Comparison of ENCODE assay signal across 18 cellular contexts in the genomic region with DNA sequence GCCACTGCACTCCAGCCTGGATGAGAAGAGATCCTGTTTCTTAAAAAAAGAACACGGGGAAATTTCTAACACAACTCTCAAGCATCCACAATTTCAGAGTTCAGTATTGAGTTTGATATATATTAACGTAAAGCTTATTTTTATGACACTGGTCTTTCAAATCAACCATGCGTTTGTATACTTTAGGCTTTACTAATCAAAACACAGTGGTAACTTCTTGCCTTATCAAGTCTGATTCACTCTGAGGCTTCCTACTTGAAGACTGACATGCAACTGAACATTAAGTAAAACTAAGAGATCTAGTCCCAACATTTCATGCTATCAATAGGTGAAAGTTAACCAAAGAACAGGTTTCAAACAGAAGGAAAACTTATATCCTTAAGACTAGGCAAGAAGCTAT. TPM values are rescaled to one million over a fixed set of nuclear protein-coding genes. Genes with fewer than 3 reads are reported as not detected.
A peak's percentile ranks its signal among the peaks of the same experiment; 100 is the strongest.
DNase-seq lines count a peak whose midpoint lies in the region; ATAC-seq and TF ChIP-seq lines count a peak whose summit lies in the region.
"Had no signal": no experiment of that assay in that cellular context is flagged by ENCODE, and none has a peak within 500 bp of the region (broad histone marks: within the 10 kb centered on the region; RNA-seq: fewer than 3 reads in every experiment).

No MANE protein-coding gene starts in this region.

- no peak overlapping the region for H3K4me2 ChIP-seq in GM23338
- H3K4me2 ChIP-seq in trophoblast cell (ENCODE audit: low read length): no peak overlapping the region
- no peak overlapping the region for H3K4me2 ChIP-seq in mesendoderm (ENCODE audit: low read length)
- H3K4me2 ChIP-seq: BLaER1 had no signal

- H3K9me3 Mint-ChIP-seq in GM23338: no peaks in the 10 kb centered on the region
- H3K9me3 Mint-ChIP-seq: CD4-positive, alpha-beta T cell; IgD-negative memory B cell had no signal

- intact Hi-C loops in posterior cingulate gyrus (cut with DNase I): no loop called here

- H4K8ac ChIP-seq in trophoblast cell (ENCODE audit: low read depth, low read length) (no peak overlapping the region), mesendoderm (ENCODE audit: low read depth, low read length) (no peak overlapping the region)

- H3K27ac ChIP-seq in GM23338 (ENCODE audit: low read depth): no peak overlapping the region
- no peak overlapping the region for H3K27ac ChIP-seq in trophoblast cell (ENCODE audit: low read depth, low read length)
- no peak overlapping the region for H3K27ac ChIP-seq in mesendoderm (ENCODE audit: low read depth, low read length)
- H3K27ac ChIP-seq: BLaER1, Peyer's patch, SJCRH30 had no signal

- H3K27me3 ChIP-seq in GM23338 (ENCODE audit: insufficient read depth) (no peaks in the 10 kb centered on the region), adipocyte (replicated peaks; ENCODE audit: control insufficient read depth, insufficient read depth, low read length) (no peaks in the 10 kb centered on the region), trophoblast cell (ENCODE audit: insufficient read depth, low read length) (no peaks in the 10 kb centered on the region), mesendoderm (ENCODE audit: insufficient read depth, low read length, poor library complexity) (no peaks in the 10 kb centered on the region)
- H3K27me3 ChIP-seq: BLaER1, Peyer's patch, SJCRH30 had no signal

- no peak for DNase-seq in GM23338 (ENCODE audit: low spot score)
- DNase-seq in adipocyte (ENCODE audit: low read depth): peak; percentile 1
- peak; percentile 72 for DNase-seq in iris pigment epithelial cell (ENCODE audit: low read depth)
- DNase-seq in trophoblast cell: no peak
- no peak for DNase-seq in mesendoderm
- no peak for DNase-seq in posterior cingulate gyrus
- DNase-seq in DMS79 treated with DMSO at 0.1 percent for 48 hours (lab: John Stamatoyannopoulos, UW): no peak
- DNase-seq: ACHN; CD4-positive, alpha-beta T cell; COR-L47; MV-4-11; NCI-H1105 treated with DMSO at 0.1 percent for 48 hours; NCI-H2029 treated with DMSO at 0.1 percent for 48 hours; NCI-H345; Peyer's patch had no signal

- no peak for TF ChIP-seq CTCF in GM23338 (conservative IDR thresholded peaks at IDR 0.05; ENCODE audit: low read depth in 2 of 2)

- H3K4me3 ChIP-seq in GM23338 (no peak overlapping the region), adipocyte (ENCODE audit: low read length) (no peak overlapping the region), trophoblast cell (ENCODE audit: low read depth, low read length) (no peak overlapping the region), mesendoderm (ENCODE audit: low read length) (no peak overlapping the region)
- H3K4me3 ChIP-seq: BLaER1, Peyer's patch, SJCRH30 had no signal

- H3K9me3 ChIP-seq in adipocyte (ENCODE audit: control insufficient read depth, low read length): no peaks in the 10 kb centered on the region
- H3K9me3 ChIP-seq in trophoblast cell (ENCODE audit: insufficient read depth, low read depth, low read length): no peaks in the 10 kb centered on the region
- H3K9me3 ChIP-seq: BLaER1, Peyer's patch, SJCRH30 had no signal

- WGBS in trophoblast cell (ENCODE audit: extremely low coverage, insufficient coverage, insufficient read length): no CpG with 5 or more reads among the region's 3 CpGs
- WGBS in mesendoderm (ENCODE audit: extremely low coverage, insufficient coverage, low lambda C conversion rate): no CpG with 5 or more reads among the region's 3 CpGs

- no peaks in the 10 kb centered on the region for H3K36me3 Mint-ChIP-seq in GM23338 (ENCODE audit: low read depth)
- H3K36me3 Mint-ChIP-seq: IgD-negative memory B cell had no signal

- no peak overlapping the region for H2BK120ac ChIP-seq in trophoblast cell (ENCODE audit: insufficient read depth, low read length, poor library complexity)
- H2BK120ac ChIP-seq in mesendoderm (ENCODE audit: low read depth, low read length): no peak overlapping the region

- no peak overlapping the region for H4K91ac ChIP-seq in trophoblast cell (ENCODE audit: low read depth, low read length)

- no peak overlapping the region for H2BK15ac ChIP-seq in mesendoderm (replicated peaks; ENCODE audit: low read depth)

- no peak overlapping the region for H3K18ac ChIP-seq in trophoblast cell (ENCODE audit: low read length)
- no peak overlapping the region for H3K18ac ChIP-seq in mesendoderm (ENCODE audit: low read length)

- H4K20me1 ChIP-seq in GM23338 (replicated peaks; ENCODE audit: insufficient read depth): no peaks in the 10 kb centered on the region
- H4K20me1 ChIP-seq: BLaER1 had no signal

- H2AK5ac ChIP-seq in trophoblast cell (ENCODE audit: low read length) (no peak overlapping the region), mesendoderm (ENCODE audit: low read length) (no peak overlapping the region)

- no peak overlapping the region for H4K12ac ChIP-seq in trophoblast cell (ENCODE audit: low read depth, low read length)

- H3K14ac ChIP-seq in trophoblast cell (ENCODE audit: low read length): no peak overlapping the region

- no peaks in the 10 kb centered on the region for H3K9me2 ChIP-seq in GM23338 (ENCODE audit: insufficient read depth)

- H3K4me1 ChIP-seq in GM23338 (ENCODE audit: insufficient read depth) (peaks cover 28% of the 10 kb centered on the region), adipocyte (ENCODE audit: control insufficient read depth, insufficient read depth, low read length) (no peaks in the 10 kb centered on the region), trophoblast cell (ENCODE audit: control insufficient read depth in 1 of 2, insufficient read depth in 2 of 2, low read length in 2 of 2) (peaks cover 6 to 10% of the 10 kb centered on the region in 2 experiments), mesendoderm (ENCODE audit: control insufficient read depth, low read depth, low read length) (no peaks in the 10 kb centered on the region)
- H3K4me1 ChIP-seq: BLaER1, Peyer's patch had no signal

- H3K23ac ChIP-seq in trophoblast cell (ENCODE audit: low read length) (no peak overlapping the region), mesendoderm (ENCODE audit: low read length) (no peak overlapping the region)

- no peak overlapping the region for H3K9ac ChIP-seq in adipocyte (ENCODE audit: low read length)
- H3K9ac ChIP-seq in trophoblast cell (ENCODE audit: low read length): no peak overlapping the region
- no peak overlapping the region for H3K9ac ChIP-seq in mesendoderm (ENCODE audit: low read length)
- H3K9ac ChIP-seq: BLaER1 had no signal

- peaks cover 2% of the 10 kb centered on the region for H3K27me3 Mint-ChIP-seq in GM23338 (ENCODE audit: insufficient read depth, low read depth, poor library complexity)
- H3K27me3 Mint-ChIP-seq: CD4-positive, alpha-beta T cell had no signal

- H3K4ac ChIP-seq in trophoblast cell (ENCODE audit: low read depth, low read length) (peak overlapping the region; percentile 42), mesendoderm (ENCODE audit: low read depth, low read length) (no peak overlapping the region)

- H3K36me3 ChIP-seq in GM23338 (ENCODE audit: insufficient read depth) (no peaks in the 10 kb centered on the region), adipocyte (ENCODE audit: control insufficient read depth, insufficient read depth, low read length, severe bottlenecking) (no peaks in the 10 kb centered on the region), trophoblast cell (ENCODE audit: control insufficient read depth in 1 of 2, insufficient read depth in 2 of 2, low read length in 2 of 2) (peaks cover 15% of the 10 kb centered on the region in 2 experiments), mesendoderm (ENCODE audit: control insufficient read depth, insufficient read depth, low read length) (no peaks in the 10 kb centered on the region)
- H3K36me3 ChIP-seq: BLaER1, Peyer's patch had no signal

- no peak overlapping the region for H3K4me3 Mint-ChIP-seq in GM23338
- H3K4me3 Mint-ChIP-seq: CD4-positive, alpha-beta T cell had no signal

- no peak overlapping the region for H2BK12ac ChIP-seq in trophoblast cell (ENCODE audit: low read length)

- no peak overlapping the region for H3K56ac ChIP-seq in mesendoderm (ENCODE audit: low read length)

- no peak overlapping the region for H4K5ac ChIP-seq in mesendoderm (ENCODE audit: low read length)

- H3K4me1 Mint-ChIP-seq in GM23338: peaks cover 31% of the 10 kb centered on the region

- ATAC-seq in GM23338: no peak

- H3K79me1 ChIP-seq in trophoblast cell (ENCODE audit: low read length) (no peaks in the 10 kb centered on the region), mesendoderm (ENCODE audit: low read length) (no peaks in the 10 kb centered on the region)

- H3F3A ChIP-seq in GM23338 (replicated peaks; ENCODE audit: low read depth): no peaks in the 10 kb centered on the region

- 0 out of 2 replicates have a peak overlapping the region, but pooled peaks have one; percentile 72 for H2AFZ ChIP-seq in GM23338
- H2AFZ ChIP-seq in trophoblast cell (ENCODE audit: insufficient read depth, low read length, poor library complexity): no peak overlapping the region

- H2BK5ac ChIP-seq in trophoblast cell (ENCODE audit: low read depth, low read length, poor library complexity) (no peak overlapping the region), mesendoderm (ENCODE audit: low read length) (no peak overlapping the region)

- no peak overlapping the region for H3K27ac Mint-ChIP-seq in GM23338
- H3K27ac Mint-ChIP-seq: CD4-positive, alpha-beta T cell; IgD-negative memory B cell had no signal

- H3K79me2 ChIP-seq in GM23338 (replicated peaks; ENCODE audit: insufficient read depth) (no peaks in the 10 kb centered on the region), trophoblast cell (ENCODE audit: control insufficient read depth, insufficient read depth, low read length, poor library complexity) (peaks cover 5% of the 10 kb centered on the region), mesendoderm (ENCODE audit: control insufficient read depth, insufficient read depth, low read length) (no peaks in the 10 kb centered on the region)

RNA-seq across cellular contexts. Expression of a gene that starts 46.7 kb away (rescaled TPM):
- total RNA-seq in GM23338 (2014; rRNA removed; shearing (Covaris generic)): 2.3 and 3.4 TPM in 2 replicates
- polyA plus RNA-seq in GM23338 (2016; fragmentation: Nextera tagmentation; extraction: Ambion mirVana): 0.63 and 0.70 TPM in 2 replicates
- 78.9 and 95.7 TPM in 2 replicates for polyA plus RNA-seq in trophoblast cell (2013)
- polyA plus RNA-seq in mesendoderm (2013, experiment 1 of 2): 2.3 TPM
- 2.1 TPM for polyA plus RNA-seq in mesendoderm (2013, experiment 2 of 2)
- total RNA-seq: CD4-positive, alpha-beta T cell had no signal
- polyA plus RNA-seq: IgD-negative memory B cell had no signal

Comparison
In these comparisons a context has a peak if more than half of its experiments do, and no peak if none do; other contexts are left out.
1. DNase-seq: peak in adipocyte (single experiment) and iris pigment epithelial cell (single experiment); none in GM23338 (single experiment), trophoblast cell (0 of 2), mesendoderm (single experiment), posterior cingulate gyrus (0 of 10) and DMS79 treated with DMSO at 0.1 percent for 48 hours (single experiment).